ENCODE assay signal across 1 cellular context in the genomic region with DNA sequence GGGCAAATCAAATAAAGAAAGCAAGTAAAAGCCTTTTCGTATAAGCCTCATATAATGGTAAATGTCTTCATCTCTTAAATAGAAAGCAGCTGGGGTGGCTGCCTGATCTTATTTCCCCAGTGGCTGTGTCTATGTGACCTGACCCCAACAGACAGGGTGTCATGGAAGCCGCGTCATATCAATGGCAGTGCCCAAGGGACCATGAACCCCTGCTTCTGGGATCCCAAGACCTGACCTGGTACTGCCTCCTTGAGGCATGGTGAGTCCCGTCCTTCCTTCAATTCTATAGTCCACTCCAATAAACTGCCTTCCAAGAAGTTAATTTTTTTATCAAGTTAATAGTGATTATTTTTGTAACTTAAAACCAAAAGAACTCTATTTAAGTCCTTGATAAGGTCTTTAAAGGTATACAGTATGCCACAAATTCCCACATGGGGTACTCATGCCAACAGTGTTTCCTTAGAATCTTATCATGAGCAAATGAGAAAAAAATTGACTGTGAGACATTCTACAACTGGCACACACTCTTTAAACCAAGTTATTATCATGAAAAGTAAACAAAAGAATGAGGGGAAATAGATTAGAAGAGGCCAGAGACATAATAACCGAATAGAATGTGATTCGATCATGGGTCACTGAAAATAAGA.
A peak's percentile ranks its signal among the peaks of the same experiment; 100 is the strongest.
TF ChIP-seq lines count a peak whose summit lies in the region.

No MANE protein-coding gene starts in this region.

TF ChIP-seq in HEK293, 187 proteins besides CTCF, POLR2A, EP300 and RAD21 (continued from another document):
- TF ChIP-seq, protein P1, sequence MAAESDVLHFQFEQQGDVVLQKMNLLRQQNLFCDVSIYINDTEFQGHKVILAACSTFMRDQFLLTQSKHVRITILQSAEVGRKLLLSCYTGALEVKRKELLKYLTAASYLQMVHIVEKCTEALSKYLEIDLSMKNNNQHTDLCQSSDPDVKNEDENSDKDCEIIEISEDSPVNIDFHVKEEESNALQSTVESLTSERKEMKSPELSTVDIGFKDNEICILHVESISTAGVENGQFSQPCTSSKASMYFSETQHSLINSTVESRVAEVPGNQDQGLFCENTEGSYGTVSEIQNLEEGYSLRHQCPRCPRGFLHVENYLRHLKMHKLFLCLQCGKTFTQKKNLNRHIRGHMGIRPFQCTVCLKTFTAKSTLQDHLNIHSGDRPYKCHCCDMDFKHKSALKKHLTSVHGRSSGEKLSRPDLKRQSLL (tag by site-specific recombination; IDR thresholded peaks at IDR 0.05): no peak
- TF ChIP-seq ZNF561 (tag by site-specific recombination; IDR thresholded peaks at IDR 0.05; ENCODE audit: borderline replicate concordance) (peak; percentile 31; the same call in 1 of the 2 replicates), OSR2 (tag by site-specific recombination; IDR thresholded peaks at IDR 0.05) (0 out of 2 replicates have a peak, but pooled peaks have one; percentile 58), FEZF1 (tag by site-specific recombination; IDR thresholded peaks at IDR 0.05) (peak; percentile 63), ZNF585B (tag by site-specific recombination; IDR thresholded peaks at IDR 0.05) (no peak), ZNF211 (tag by site-specific recombination; IDR thresholded peaks at IDR 0.05; ENCODE audit: low read depth) (no peak), ZSCAN16 (tag by site-specific recombination; IDR thresholded peaks at IDR 0.05) (no peak), GLIS1 (tag by site-specific recombination; IDR thresholded peaks at IDR 0.05) (no peak), HOXC10 (CRISPR knock-in tag; IDR thresholded peaks at IDR 0.05) (no peak), ZNF501 (tag by site-specific recombination; IDR thresholded peaks at IDR 0.05) (0 out of 2 replicates have a peak, but pooled peaks have one; percentile 15), ZEB2 (tag by site-specific recombination; IDR thresholded peaks at IDR 0.05) (0 out of 2 replicates have a peak, but pooled peaks have one; percentile 6), ZNF623 (tag by site-specific recombination; IDR thresholded peaks at IDR 0.05) (no peak), ZNF830 (tag by site-specific recombination; IDR thresholded peaks at IDR 0.05; ENCODE audit: low read depth) (no peak)
- TF ChIP-seq, protein P2, sequence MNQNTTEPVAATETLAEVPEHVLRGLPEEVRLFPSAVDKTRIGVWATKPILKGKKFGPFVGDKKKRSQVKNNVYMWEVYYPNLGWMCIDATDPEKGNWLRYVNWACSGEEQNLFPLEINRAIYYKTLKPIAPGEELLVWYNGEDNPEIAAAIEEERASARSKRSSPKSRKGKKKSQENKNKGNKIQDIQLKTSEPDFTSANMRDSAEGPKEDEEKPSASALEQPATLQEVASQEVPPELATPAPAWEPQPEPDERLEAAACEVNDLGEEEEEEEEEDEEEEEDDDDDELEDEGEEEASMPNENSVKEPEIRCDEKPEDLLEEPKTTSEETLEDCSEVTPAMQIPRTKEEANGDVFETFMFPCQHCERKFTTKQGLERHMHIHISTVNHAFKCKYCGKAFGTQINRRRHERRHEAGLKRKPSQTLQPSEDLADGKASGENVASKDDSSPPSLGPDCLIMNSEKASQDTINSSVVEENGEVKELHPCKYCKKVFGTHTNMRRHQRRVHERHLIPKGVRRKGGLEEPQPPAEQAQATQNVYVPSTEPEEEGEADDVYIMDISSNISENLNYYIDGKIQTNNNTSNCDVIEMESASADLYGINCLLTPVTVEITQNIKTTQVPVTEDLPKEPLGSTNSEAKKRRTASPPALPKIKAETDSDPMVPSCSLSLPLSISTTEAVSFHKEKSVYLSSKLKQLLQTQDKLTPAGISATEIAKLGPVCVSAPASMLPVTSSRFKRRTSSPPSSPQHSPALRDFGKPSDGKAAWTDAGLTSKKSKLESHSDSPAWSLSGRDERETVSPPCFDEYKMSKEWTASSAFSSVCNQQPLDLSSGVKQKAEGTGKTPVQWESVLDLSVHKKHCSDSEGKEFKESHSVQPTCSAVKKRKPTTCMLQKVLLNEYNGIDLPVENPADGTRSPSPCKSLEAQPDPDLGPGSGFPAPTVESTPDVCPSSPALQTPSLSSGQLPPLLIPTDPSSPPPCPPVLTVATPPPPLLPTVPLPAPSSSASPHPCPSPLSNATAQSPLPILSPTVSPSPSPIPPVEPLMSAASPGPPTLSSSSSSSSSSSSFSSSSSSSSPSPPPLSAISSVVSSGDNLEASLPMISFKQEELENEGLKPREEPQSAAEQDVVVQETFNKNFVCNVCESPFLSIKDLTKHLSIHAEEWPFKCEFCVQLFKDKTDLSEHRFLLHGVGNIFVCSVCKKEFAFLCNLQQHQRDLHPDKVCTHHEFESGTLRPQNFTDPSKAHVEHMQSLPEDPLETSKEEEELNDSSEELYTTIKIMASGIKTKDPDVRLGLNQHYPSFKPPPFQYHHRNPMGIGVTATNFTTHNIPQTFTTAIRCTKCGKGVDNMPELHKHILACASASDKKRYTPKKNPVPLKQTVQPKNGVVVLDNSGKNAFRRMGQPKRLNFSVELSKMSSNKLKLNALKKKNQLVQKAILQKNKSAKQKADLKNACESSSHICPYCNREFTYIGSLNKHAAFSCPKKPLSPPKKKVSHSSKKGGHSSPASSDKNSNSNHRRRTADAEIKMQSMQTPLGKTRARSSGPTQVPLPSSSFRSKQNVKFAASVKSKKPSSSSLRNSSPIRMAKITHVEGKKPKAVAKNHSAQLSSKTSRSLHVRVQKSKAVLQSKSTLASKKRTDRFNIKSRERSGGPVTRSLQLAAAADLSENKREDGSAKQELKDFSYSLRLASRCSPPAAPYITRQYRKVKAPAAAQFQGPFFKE (tag by site-specific recombination; IDR thresholded peaks at IDR 0.05; ENCODE audit: borderline replicate concordance): no peak
TF ChIP-seq in HEK293: peak in this region for 8.
